In genomic region chr14:45434221-45434620, GRCh38 we compare ENCODE assay signal across 33 cellular contexts.
"Had no signal": no experiment of that assay in that cellular context is flagged by ENCODE, and none has a peak within 500 bp of the region (broad histone marks: within the 10 kb centered on the region; RNA-seq: fewer than 3 reads in every experiment).

No MANE protein-coding gene starts in this region.

- H3K4me1 ChIP-seq: SJCRH30 had no signal

- H3K4me3 ChIP-seq: MG63, PC-9, SJCRH30, SK-N-MC had no signal

- H3K4me2 ChIP-seq: PC-9 had no signal

- ATAC-seq: Panc1, Right ventricle myocardium inferior, SK-N-SH treated with all-trans-retinoic acid at 6 μM for 48 hours had no signal

- H3K27me3 ChIP-seq: MG63, SJCRH30 had no signal

- DNase-seq: Kasumi-1, KG1, MG63, NCI-H1048, NCI-H1092 treated with DMSO at 0.1 percent for 48 hours, NCI-H1105 treated with DMSO at 0.1 percent for 48 hours, NCI-H1417, NCI-H1436, NCI-H146, NCI-H1694, NCI-H187, NCI-H1930, NCI-H2029 treated with DMSO at 0.1 percent for 48 hours, NCI-H2081 treated with DMSO at 0.1 percent for 48 hours, NCI-H2107, NCI-H2171, NCI-H226, NCI-H446 treated with DMSO at 0.1 percent for 48 hours, NCI-H510A, NCI-H524, NCI-H526, NCI-H69, NCI-H748 treated with DMSO at 0.1 percent for 48 hours, NCI-H82, PC-9, SHP77, SIG-M5, SJCRH30 had no signal

- H3K9me3 ChIP-seq: MG63, SJCRH30 had no signal

- H3K27ac ChIP-seq: PC-9, RWPE1, SJCRH30, SK-N-MC had no signal

- H2AFZ ChIP-seq: PC-9 had no signal

- H3K36me3 ChIP-seq: MG63, SJCRH30 had no signal
